12 cellular contexts compared by ENCODE assay signal in the genomic region with DNA sequence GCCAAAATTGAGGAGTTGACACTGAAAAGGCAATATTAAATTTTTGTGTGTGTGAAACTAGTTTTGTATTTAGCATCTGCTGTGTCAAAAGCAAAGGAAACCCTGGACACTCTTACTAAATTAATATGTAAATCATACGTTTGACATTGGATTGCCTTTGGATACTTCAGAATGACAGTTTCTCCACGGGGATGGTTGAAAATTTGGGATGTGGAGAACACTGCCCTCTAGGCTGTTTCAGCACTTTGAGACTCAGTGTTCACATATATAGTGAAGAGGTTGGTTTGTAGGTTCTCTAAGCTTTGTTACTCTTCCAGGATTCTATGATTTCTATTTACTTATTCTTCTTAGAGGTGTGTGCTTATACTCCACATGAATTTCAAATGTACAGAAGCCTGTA. TPM values are rescaled to one million over a fixed set of nuclear protein-coding genes. Genes with fewer than 3 reads are reported as not detected.
A peak's percentile ranks its signal among the peaks of the same experiment; 100 is the strongest.
DNase-seq lines count a peak whose midpoint lies in the region; ATAC-seq and TF ChIP-seq lines count a peak whose summit lies in the region.
"Had no signal": no experiment of that assay in that cellular context is flagged by ENCODE, and none has a peak within 500 bp of the region (broad histone marks: within the 10 kb centered on the region; RNA-seq: fewer than 3 reads in every experiment).

No MANE protein-coding gene starts in this region.

- ATAC-seq in HG02973 (IDR thresholded peaks at IDR 0.05; ENCODE audit: unreplicated experiment): no peak
- ATAC-seq: left colon, sciatic nerve had no signal

- TF ChIP-seq CTCF in epithelial cell of esophagus (IDR thresholded peaks at IDR 0.05; ENCODE audit: insufficient read depth, low read depth, low read length, missing control alignments): peak; percentile 43
- TF ChIP-seq CTCF in osteocyte (IDR thresholded peaks at IDR 0.05): peak; percentile 65
- no peak for TF ChIP-seq CTCF in GM13976 (IDR thresholded peaks at IDR 0.05; ENCODE audit: borderline replicate concordance, control extremely low read depth, extremely low read depth, insufficient read depth, missing control alignments)

- H3K27ac Mint-ChIP-seq in osteocyte (ENCODE audit: unreplicated experiment): peak overlapping the region; percentile 83

- no peaks in the 10 kb centered on the region for H3K36me3 Mint-ChIP-seq in osteocyte (ENCODE audit: unreplicated experiment)

- peaks cover 25% of the 10 kb centered on the region for H3K4me1 Mint-ChIP-seq in osteocyte (ENCODE audit: unreplicated experiment)

- no peaks in the 10 kb centered on the region for H3K27me3 Mint-ChIP-seq in osteocyte (ENCODE audit: unreplicated experiment)

- DNase-seq in NCI-H2081 (lab: John Stamatoyannopoulos, UW) (peak; percentile 6 to 34), NCI-H2081 treated with DMSO at 0.1 percent for 48 hours (lab: John Stamatoyannopoulos, UW) (no peak), OCI-M1 (lab: John Stamatoyannopoulos, UW) (peak; percentile 56), epithelial cell of esophagus (ENCODE audit: low read depth) (no peak), osteocyte (ENCODE audit: extremely low spot score, unreplicated experiment) (no peak), GM13976 (ENCODE audit: low spot score) (no peak), islet precursor cell (no peak)
- DNase-seq: activated CD8-positive, alpha-beta memory T cell treated with anti-CD3 and anti-CD28 coated beads for 24 hours; GOT3; left colon had no signal

- H3K9me3 Mint-ChIP-seq in osteocyte (ENCODE audit: unreplicated experiment): no peaks in the 10 kb centered on the region

- H3K4me3 ChIP-seq in epithelial cell of esophagus (ENCODE audit: low read length): no peak overlapping the region

- H3K4me3 Mint-ChIP-seq in osteocyte (ENCODE audit: unreplicated experiment): peak overlapping the region; percentile 95

- in situ Hi-C loops in GM13976 (cut with MboI; ENCODE audit: low sequenced_read_pairs, unreplicated experiment): no loop called here

RNA-seq across cellular contexts. Expression of a gene that starts 3.0 kb away (rescaled TPM):
- total RNA-seq in osteocyte: 18.4 and 19.0 TPM in 2 replicates

Comparison
In these comparisons a context has a peak if more than half of its experiments do, and no peak if none do; other contexts are left out.
1. DNase-seq: peak in NCI-H2081 (2 of 2) and OCI-M1 (single experiment); none in NCI-H2081 treated with DMSO at 0.1 percent for 48 hours (single experiment), epithelial cell of esophagus (single experiment), osteocyte (single experiment), GM13976 (single experiment) and islet precursor cell (single experiment).